8 cellular contexts compared by ENCODE assay signal in the genomic region with DNA sequence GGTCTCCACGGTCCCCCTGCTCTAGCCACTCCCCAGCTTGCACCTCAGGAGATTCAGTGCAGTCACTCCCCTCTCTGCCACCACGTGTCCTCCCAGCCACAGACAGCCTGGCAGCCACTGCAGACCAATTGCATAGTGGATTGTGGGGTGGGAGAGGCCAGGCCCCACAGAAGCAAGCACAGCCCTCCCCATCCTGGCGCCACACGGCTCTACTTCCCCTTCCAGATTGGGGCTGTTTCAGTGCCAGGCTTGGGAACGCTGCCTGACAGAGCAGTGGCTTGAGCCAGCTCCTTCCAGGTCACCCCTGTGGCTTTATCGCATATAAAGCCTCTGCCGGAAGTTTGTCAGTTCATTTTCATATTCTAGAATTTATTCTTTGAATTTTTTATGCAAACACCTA.
DNase-seq lines count a peak whose midpoint lies in the region; ATAC-seq, FAIRE-seq and TF ChIP-seq lines count a peak whose summit lies in the region.

No MANE protein-coding gene starts in this region.

- H3K36me3 Mint-ChIP-seq in CD14-positive monocyte: no peaks in the 10 kb centered on the region

- DNase-seq in CD14-positive monocyte (ENCODE audit: low spot score): peak; percentile 53
- DNase-seq in NOMO-1 treated with dmso at 0.1 percent for 144 hours (lab: John Stamatoyannopoulos, UW; ENCODE audit: unreplicated experiment): peak; percentile 81
- no peak for DNase-seq in left ventricle myocardium inferior
- no peak for DNase-seq in frontal cortex (ENCODE audit: low spot score in 2 of 2)
- DNase-seq in stimulated activated CD4-positive, alpha-beta T cell treated with anti-CD3 and anti-CD28 coated beads, Interleukin-2, amount 100 ng/mL, for 24 hours: no peak

- TF ChIP-seq CTCF in CD14-positive monocyte (IDR thresholded peaks at IDR 0.05): no peak
- TF ChIP-seq CTCF in left ventricle myocardium inferior (IDR thresholded peaks at IDR 0.05; ENCODE audit: borderline replicate concordance): no peak

- ATAC-seq in GM21737 (IDR thresholded peaks at IDR 0.05; ENCODE audit: unreplicated experiment): peak; percentile 12
- ATAC-seq in HG03521 (IDR thresholded peaks at IDR 0.05; ENCODE audit: unreplicated experiment): no peak
- ATAC-seq in GM19452 (IDR thresholded peaks at IDR 0.05; ENCODE audit: unreplicated experiment): no peak

- no peak for FAIRE-seq in frontal cortex (lab: Jason Lieb, UNC)

- peaks cover 26% of the 10 kb centered on the region for H3K27me3 ChIP-seq in left ventricle myocardium inferior (ENCODE audit: low read depth)

- peak overlapping the region; percentile 18 for H3K4me3 ChIP-seq in left ventricle myocardium inferior

- no peaks in the 10 kb centered on the region for H3K36me3 ChIP-seq in left ventricle myocardium inferior

- intact Hi-C loops in CD14-positive monocyte (cut with micrococcal nuclease): no loop called here
- intact Hi-C loops in left ventricle myocardium inferior (cut with micrococcal nuclease): no loop called here

- H3K27me3 Mint-ChIP-seq in CD14-positive monocyte (ENCODE audit: low read depth in 3 of 3): peaks cover 1 to 4% (median 3%) of the 10 kb centered on the region in 3 donors

- H3K9me3 Mint-ChIP-seq in CD14-positive monocyte: no peaks in the 10 kb centered on the region

- peak overlapping the region; percentile 53 for H3K27ac ChIP-seq in left ventricle myocardium inferior (replicated peaks)

- H3K4me1 ChIP-seq in left ventricle myocardium inferior: peaks cover 14% of the 10 kb centered on the region

- peak overlapping the region in 4 of 7 donors; percentile 14 to 71 (median 41) for H3K27ac Mint-ChIP-seq in CD14-positive monocyte

- H3K4me3 Mint-ChIP-seq in CD14-positive monocyte: peak overlapping the region; percentile 68 to 87

- no peaks in the 10 kb centered on the region for H3K9me3 ChIP-seq in left ventricle myocardium inferior (replicated peaks)

- peaks cover 16% of the 10 kb centered on the region for H3K4me1 Mint-ChIP-seq in CD14-positive monocyte

Comparison
In these comparisons a context has a peak if more than half of its experiments do, and no peak if none do; other contexts are left out.
1. DNase-seq: peak in CD14-positive monocyte (single experiment) and NOMO-1 treated with dmso at 0.1 percent for 144 hours (single experiment); none in left ventricle myocardium inferior (single experiment), frontal cortex (0 of 2) and stimulated activated CD4-positive, alpha-beta T cell treated with anti-CD3 and anti-CD28 coated beads, Interleukin-2, amount 100 ng/mL, for 24 hours (0 of 2).